ENCODE assay signal across 18 cellular contexts in the genomic region with DNA sequence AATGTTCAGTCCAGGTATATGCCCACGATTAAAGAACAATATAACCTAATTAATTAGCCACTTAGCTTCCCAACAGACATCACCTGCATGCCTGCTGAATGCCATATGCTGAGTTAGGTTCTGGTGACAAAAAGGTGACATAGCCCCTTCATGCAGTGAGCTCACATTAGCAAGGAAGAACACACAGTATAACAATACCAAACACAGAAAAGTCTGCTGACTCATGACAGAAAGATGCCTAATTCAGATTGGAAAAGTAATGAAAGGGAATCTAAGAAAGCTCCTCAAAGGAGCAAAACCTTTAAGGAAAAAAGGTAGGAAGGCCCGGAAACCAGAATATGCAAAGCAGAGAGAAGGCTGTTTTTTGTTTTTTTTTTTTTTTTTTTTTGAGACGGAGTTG. TPM values are rescaled to one million over a fixed set of nuclear protein-coding genes. Genes with fewer than 3 reads are reported as not detected.
A peak's percentile ranks its signal among the peaks of the same experiment; 100 is the strongest.
DNase-seq lines count a peak whose midpoint lies in the region; ATAC-seq, FAIRE-seq and TF ChIP-seq lines count a peak whose summit lies in the region.
"Had no signal": no experiment of that assay in that cellular context is flagged by ENCODE, and none has a peak within 500 bp of the region (broad histone marks: within the 10 kb centered on the region; RNA-seq: fewer than 3 reads in every experiment).

No MANE protein-coding gene starts in this region.

- CTCF ChIA-PET in K562 (lab: Yijun Ruan, JAX; ENCODE audit: low intra/inter-chr PET ratio): no interaction called here
- CTCF ChIA-PET in activated CD8-positive, alpha-beta memory T cell treated with anti-CD3 and anti-CD28 coated beads, Interleukin-2, amount 10 ng/mL, durations not matched to agents 7 days and 5 days (lab: Charles Lee): interaction anchor here (1.2 kb wide), 1 partner anchor 404 kb away, joined by 3 read pairs; no protein-coding TSS in a partner anchor
- CTCF ChIA-PET in activated CD8-positive, alpha-beta T cell treated with anti-CD3 and anti-CD28 coated beads, Interleukin-2, amount 10 ng/mL, durations not matched to agents 7 days and 5 days (lab: Charles Lee): no interaction called here

- H3K4me1 ChIP-seq in K562 (replicated peaks in 1 of 2; ENCODE audit: control insufficient read depth in 2 of 2, insufficient read depth in 2 of 2, low read length in 2 of 2): no peaks in the 10 kb centered on the region
- peaks cover 0 to 33% (median 17%) of the 10 kb centered on the region in 5 donors for H3K4me1 ChIP-seq in subcutaneous abdominal adipose tissue (ENCODE audit: control insufficient read depth in 5 of 5, insufficient read depth in 5 of 5, low read length in 5 of 5)

- peak; percentile 14 for DNase-seq in NCI-H748 (lab: John Stamatoyannopoulos, UW; ENCODE audit: unreplicated experiment)
- DNase-seq in NCI-H748 treated with DMSO at 0.1 percent for 48 hours (lab: John Stamatoyannopoulos, UW): no peak
- DNase-seq in M059J (ENCODE audit: low read depth): peak; percentile 34
- DNase-seq in K562 (ENCODE audit: extremely low read depth in 1 of 4, low spot score in 3 of 4): no peak
- no peak for DNase-seq in activated CD8-positive, alpha-beta memory T cell treated with anti-CD3 and anti-CD28 coated beads, Interleukin-2, amount 10 ng/mL, durations not matched to agents 7 days and 5 days
- DNase-seq in AG20443 (ENCODE audit: low spot score): no peak
- no peak for DNase-seq in activated CD8-positive, alpha-beta T cell treated with anti-CD3 and anti-CD28 coated beads, Interleukin-2, amount 10 ng/mL, durations not matched to agents 7 days and 5 days
- DNase-seq: DMS153, EL, MG63, NCI-H1092, NCI-H1694, NCI-H446 treated with DMSO at 0.1 percent for 48 hours had no signal

- H3K9ac ChIP-seq in K562 (ENCODE audit: insufficient read depth in 1 of 2, low read depth in 2 of 2, low read length in 2 of 2) (no peak overlapping the region), subcutaneous abdominal adipose tissue (ENCODE audit: low read length in 5 of 5) (no peak overlapping the region)

- no peaks in the 10 kb centered on the region for H3K79me2 ChIP-seq in K562 (ENCODE audit: control insufficient read depth, insufficient read depth, low read length)

- H3K4me3 Mint-ChIP-seq in activated CD8-positive, alpha-beta memory T cell treated with anti-CD3 and anti-CD28 coated beads, Interleukin-2, amount 10 ng/mL, durations not matched to agents 7 days and 5 days: no peak overlapping the region
- H3K4me3 Mint-ChIP-seq in activated CD8-positive, alpha-beta T cell treated with anti-CD3 and anti-CD28 coated beads, Interleukin-2, amount 10 ng/mL, durations not matched to agents 7 days and 5 days: no peak overlapping the region
- H3K4me3 Mint-ChIP-seq: CD14-positive monocyte had no signal

- H3K9me3 Mint-ChIP-seq in activated CD8-positive, alpha-beta memory T cell treated with anti-CD3 and anti-CD28 coated beads, Interleukin-2, amount 10 ng/mL, durations not matched to agents 7 days and 5 days (ENCODE audit: low read depth): no peaks in the 10 kb centered on the region
- H3K9me3 Mint-ChIP-seq in activated CD8-positive, alpha-beta T cell treated with anti-CD3 and anti-CD28 coated beads, Interleukin-2, amount 10 ng/mL, durations not matched to agents 7 days and 5 days (ENCODE audit: insufficient read depth): no peaks in the 10 kb centered on the region

- BruUV-seq in K562 (replicated peaks; lab: Mats Ljungman, UMichigan): no TSS peak

- no peak for TF ChIP-seq CTCF in K562 (IDR thresholded peaks at IDR 0.05 in 2 of 3, conservative IDR thresholded peaks at IDR 0.05 in 1 of 3; ENCODE audit: insufficient read depth in 2 of 3, low read depth in 1 of 3, low read length in 3 of 3)

- H3K4me3 ChIP-seq in K562 (no peak overlapping the region), subcutaneous abdominal adipose tissue (ENCODE audit: low read depth in 1 of 5, low read length in 5 of 5) (no peak overlapping the region)
- H3K4me3 ChIP-seq: MG63, SJSA1 had no signal

- H3K27ac ChIP-seq in K562 (ENCODE audit: extremely low read depth, low read depth, low read length) (no peak overlapping the region), subcutaneous abdominal adipose tissue (ENCODE audit: low read depth, low read length) (peak overlapping the region; percentile 10)
- H3K27ac ChIP-seq: SJSA1 had no signal

- POLR2A ChIA-PET in K562 (lab: Yijun Ruan, JAX): no interaction called here
- POLR2A ChIA-PET in activated CD8-positive, alpha-beta T cell treated with anti-CD3 and anti-CD28 coated beads, Interleukin-2, amount 10 ng/mL, durations not matched to agents 7 days and 5 days (lab: Charles Lee): no interaction called here

- H4K20me1 ChIP-seq in K562 (replicated peaks; ENCODE audit: control insufficient read depth, insufficient read depth, low read length): no peaks in the 10 kb centered on the region

- H3K36me3 ChIP-seq in K562 (ENCODE audit: control insufficient read depth, insufficient read depth, low read length) (no peaks in the 10 kb centered on the region), subcutaneous abdominal adipose tissue (ENCODE audit: control insufficient read depth in 5 of 5, insufficient read depth in 5 of 5, low read length in 5 of 5) (peaks cover 7 to 32% (median 18%) of the 10 kb centered on the region in 5 donors)

- 0% methylated on average over 2 of the region's 3 CpGs for WGBS in K562 (ENCODE audit: insufficient coverage, low coverage, missing lambda C conversion rate)

- no peaks in the 10 kb centered on the region for H3K36me3 Mint-ChIP-seq in activated CD8-positive, alpha-beta memory T cell treated with anti-CD3 and anti-CD28 coated beads, Interleukin-2, amount 10 ng/mL, durations not matched to agents 7 days and 5 days
- H3K36me3 Mint-ChIP-seq in activated CD8-positive, alpha-beta T cell treated with anti-CD3 and anti-CD28 coated beads, Interleukin-2, amount 10 ng/mL, durations not matched to agents 7 days and 5 days (ENCODE audit: low read depth): no peaks in the 10 kb centered on the region
- H3K36me3 Mint-ChIP-seq: CD14-positive monocyte had no signal

- no peak for FAIRE-seq in K562 (lab: Jason Lieb, UNC)
- FAIRE-seq: A204.1, HepG2 had no signal

- peaks cover 3% of the 10 kb centered on the region for H3K27me3 Mint-ChIP-seq in activated CD8-positive, alpha-beta memory T cell treated with anti-CD3 and anti-CD28 coated beads, Interleukin-2, amount 10 ng/mL, durations not matched to agents 7 days and 5 days
- peaks cover 4% of the 10 kb centered on the region for H3K27me3 Mint-ChIP-seq in activated CD8-positive, alpha-beta T cell treated with anti-CD3 and anti-CD28 coated beads, Interleukin-2, amount 10 ng/mL, durations not matched to agents 7 days and 5 days (ENCODE audit: low read depth)

- no peak for ATAC-seq in K562
- ATAC-seq in activated CD8-positive, alpha-beta memory T cell treated with anti-CD3 and anti-CD28 coated beads, Interleukin-2, amount 10 ng/mL, durations not matched to agents 7 days and 5 days: no peak
- no peak for ATAC-seq in activated CD8-positive, alpha-beta T cell treated with anti-CD3 and anti-CD28 coated beads, Interleukin-2, amount 10 ng/mL, durations not matched to agents 7 days and 5 days
- ATAC-seq: HepG2 had no signal

- H3K27ac Mint-ChIP-seq in activated CD8-positive, alpha-beta memory T cell treated with anti-CD3 and anti-CD28 coated beads, Interleukin-2, amount 10 ng/mL, durations not matched to agents 7 days and 5 days: no peak overlapping the region
- H3K27ac Mint-ChIP-seq in activated CD8-positive, alpha-beta T cell treated with anti-CD3 and anti-CD28 coated beads, Interleukin-2, amount 10 ng/mL, durations not matched to agents 7 days and 5 days: no peak overlapping the region
- H3K27ac Mint-ChIP-seq: CD14-positive monocyte had no signal

- intact Hi-C loops in K562 (cut with micrococcal nuclease): no loop called here

- TF ChIP-seq POLR2A in K562 (conservative IDR thresholded peaks at IDR 0.05): no peak

- peaks cover 4% of the 10 kb centered on the region for H3K4me1 Mint-ChIP-seq in activated CD8-positive, alpha-beta memory T cell treated with anti-CD3 and anti-CD28 coated beads, Interleukin-2, amount 10 ng/mL, durations not matched to agents 7 days and 5 days
- peaks cover 5% of the 10 kb centered on the region for H3K4me1 Mint-ChIP-seq in activated CD8-positive, alpha-beta T cell treated with anti-CD3 and anti-CD28 coated beads, Interleukin-2, amount 10 ng/mL, durations not matched to agents 7 days and 5 days (ENCODE audit: low read depth)
- H3K4me1 Mint-ChIP-seq: CD14-positive monocyte had no signal

- no peaks in the 10 kb centered on the region for H3K9me1 ChIP-seq in K562 (ENCODE audit: control insufficient read depth, insufficient read depth, low read length)

- H2AFZ ChIP-seq in K562 (ENCODE audit: low read depth, low read length): no peak overlapping the region

- in situ Hi-C loops in K562 (cut with MboI): no loop called here

- no peaks in the 10 kb centered on the region for H3K27me3 ChIP-seq in K562 (ENCODE audit: control insufficient read depth in 2 of 2, insufficient read depth in 2 of 2, low read length in 2 of 2)
- no peaks in the 10 kb centered on the region for H3K27me3 ChIP-seq in subcutaneous abdominal adipose tissue (ENCODE audit: control insufficient read depth in 5 of 5, insufficient read depth in 4 of 5, low read length in 5 of 5)
- H3K27me3 ChIP-seq: MG63, SJSA1 had no signal

- H3K4me2 ChIP-seq in K562 (ENCODE audit: insufficient read depth, low read length): no peak overlapping the region

- TF ChIP-seq RAD21 in K562 (CRISPR knock-in tag; conservative IDR thresholded peaks at IDR 0.05 in 1 of 2, IDR thresholded peaks at IDR 0.05 in 1 of 2): no peak

- H3K9me3 ChIP-seq in K562 (replicated peaks; ENCODE audit: control insufficient read depth, insufficient read depth, low read depth, low read length): no peaks in the 10 kb centered on the region
- no peaks in the 10 kb centered on the region for H3K9me3 ChIP-seq in subcutaneous abdominal adipose tissue (ENCODE audit: control insufficient read depth in 5 of 5, low read length in 5 of 5)
- H3K9me3 ChIP-seq: MG63, SJSA1 had no signal

- no peak for TF ChIP-seq EP300 in K562 (IDR thresholded peaks at IDR 0.05; ENCODE audit: low read length)

RNA-seq across cellular contexts. Expression of a gene that starts 59.0 kb away (rescaled TPM):
- total RNA-seq in M059J (2014; rRNA removed; shearing (Covaris generic)): 64.2 and 80.1 TPM in 2 replicates
- total RNA-seq in K562 (2011; cell fraction: chromatin; rRNA removed; ENCODE audit: low replicate concordance): not detected in 2 replicates
- not detected in 2 replicates for total RNA-seq in K562 (2011; cell fraction: nucleolus; rRNA removed)
- total RNA-seq in K562 (2011; cell fraction: nucleoplasm; rRNA removed): 0.29 TPM in 1 of 2 replicates, not detected in the other
- total RNA-seq in K562 (2014; rRNA removed): 0.37 and 0.54 TPM in 2 replicates
- 0.51 and 0.70 TPM in 2 replicates for total RNA-seq in K562 (2014; rRNA removed; fragmentation: Illumina TruSeq; extraction: Trizol)
- total RNA-seq in K562 (2015; rRNA removed; fragmentation: Illumina TruSeq; extraction: Trizol): 0.19 and 0.40 TPM in 2 replicates
- 0.58 and 0.98 TPM in 2 replicates for total RNA-seq in K562 (2021)
- 0.14 and 0.23 TPM in 2 replicates for polyA plus RNA-seq in K562 (2011; rRNA removed)
- 0.15 and 0.28 TPM in 2 replicates for polyA plus RNA-seq in K562 (2011; cell fraction: cytosol; rRNA removed)
- polyA plus RNA-seq in K562 (2011; cell fraction: nucleus; rRNA removed): 0.21 and 0.34 TPM in 2 replicates
- polyA plus RNA-seq in K562 (2012): 0.57 and 6.0 TPM in 2 replicates
- polyA plus RNA-seq in K562 (2014; fragmentation: Illumina TruSeq; extraction: Trizol): 0.53 and 1.3 TPM in 2 replicates
- under 1 TPM; 0.10 to 0.18 TPM for polyA plus RNA-seq in K562 (2014; fragmentation: Nextera tagmentation; extraction: Ambion mirVana)
- polyA plus RNA-seq in K562 (2014; rRNA removed): 0.19 and 1.3 TPM in 2 replicates
- polyA minus RNA-seq in K562 (2011; rRNA and poly(A)+ RNA removed): 0.39 and 0.54 TPM in 2 replicates
- polyA minus RNA-seq in K562 (2011; cell fraction: cytosol; rRNA and poly(A)+ RNA removed): 0.76 and 1.5 TPM in 2 replicates
- 0.13 and 0.44 TPM in 2 replicates for polyA minus RNA-seq in K562 (2011; cell fraction: nucleus; rRNA and poly(A)+ RNA removed)
- 1 to 10 TPM in 1 of 2 experiments, under 1 TPM in 1; 0.41 to 1.9 TPM for total RNA-seq in activated CD8-positive, alpha-beta memory T cell treated with anti-CD3 and anti-CD28 coated beads, Interleukin-2, amount 10 ng/mL, durations not matched to agents 7 days and 5 days
- not detected for total RNA-seq in activated CD8-positive, alpha-beta T cell treated with anti-CD3 and anti-CD28 coated beads, Interleukin-2, amount 10 ng/mL, durations not matched to agents 7 days and 5 days
- polyA plus RNA-seq: CD14-positive monocyte had no signal

Comparison
In these comparisons a context has a peak if more than half of its experiments do, and no peak if none do; other contexts are left out.
1. DNase-seq: peak in NCI-H748 (single experiment) and M059J (single experiment); none in NCI-H748 treated with DMSO at 0.1 percent for 48 hours (single experiment), K562 (0 of 4), activated CD8-positive, alpha-beta memory T cell treated with anti-CD3 and anti-CD28 coated beads, Interleukin-2, amount 10 ng/mL, durations not matched to agents 7 days and 5 days (single experiment), AG20443 (single experiment) and activated CD8-positive, alpha-beta T cell treated with anti-CD3 and anti-CD28 coated beads, Interleukin-2, amount 10 ng/mL, durations not matched to agents 7 days and 5 days (single experiment).
2. RNA of a gene that starts 59.0 kb away (total RNA-seq): 64.2 to 80.1 TPM in M059J; 0.41 to 1.9 TPM in activated CD8-positive, alpha-beta memory T cell treated with anti-CD3 and anti-CD28 coated beads, Interleukin-2, amount 10 ng/mL, durations not matched to agents 7 days and 5 days, 0.19 to 0.98 TPM in K562 and not detected in activated CD8-positive, alpha-beta T cell treated with anti-CD3 and anti-CD28 coated beads, Interleukin-2, amount 10 ng/mL, durations not matched to agents 7 days and 5 days; every median in the first group is over 10 times any median in the second.